Comparison of ENCODE assay signal across 9 cellular contexts in the genomic region with DNA sequence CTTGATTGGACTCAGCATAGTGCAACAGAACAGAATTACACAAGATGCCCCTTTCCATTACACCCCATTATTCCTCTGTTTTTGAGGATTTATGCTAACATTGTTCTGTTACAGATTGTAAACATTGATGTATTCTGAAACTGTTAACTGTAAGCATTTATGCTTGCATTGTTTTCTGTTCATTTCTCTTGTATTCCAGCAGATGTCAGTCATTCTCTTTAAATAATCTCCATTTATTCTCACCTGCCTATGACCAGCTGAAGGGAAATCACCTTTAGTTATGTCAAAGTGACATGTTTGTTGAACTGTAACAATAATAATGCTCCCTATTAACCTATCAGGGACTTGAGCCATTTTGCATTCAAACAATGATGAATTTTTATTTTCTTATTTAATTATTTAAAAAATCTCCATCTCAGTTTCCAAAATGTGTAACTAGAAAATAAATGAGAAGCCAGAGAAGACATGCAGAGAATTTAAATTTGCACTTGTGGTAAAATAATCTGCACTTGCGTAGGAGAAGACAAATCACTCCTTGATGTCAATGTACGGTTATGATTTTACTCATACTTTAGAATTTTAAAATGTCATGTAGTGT. TPM values are rescaled to one million over a fixed set of nuclear protein-coding genes. Genes with fewer than 3 reads are reported as not detected.
DNase-seq lines count a peak whose midpoint lies in the region; ATAC-seq and TF ChIP-seq lines count a peak whose summit lies in the region.
"Had no signal": no experiment of that assay in that cellular context is flagged by ENCODE, and none has a peak within 500 bp of the region (broad histone marks: within the 10 kb centered on the region; RNA-seq: fewer than 3 reads in every experiment).

No MANE protein-coding gene starts in this region.

- peak; percentile 65 for TF ChIP-seq CTCF in osteoblast (IDR thresholded peaks at IDR 0.05; ENCODE audit: extremely low read depth, low read depth, low read length)
- TF ChIP-seq CTCF in CD8-positive, alpha-beta T cell (IDR thresholded peaks at IDR 0.05), result no peak

- H3K9me3 Mint-ChIP-seq in CD8-positive, alpha-beta T cell, result no peaks in the 10 kb centered on the region
- H3K9me3 Mint-ChIP-seq: CD4-positive, CD25-positive, alpha-beta regulatory T cell had no signal

- H3K4me3 ChIP-seq in osteoblast (ENCODE audit: insufficient read depth, low read length), result no peak overlapping the region
- H3K4me3 ChIP-seq in CD8-positive, alpha-beta T cell (ENCODE audit: low read depth, low read length), result no peak overlapping the region

- no peaks in the 10 kb centered on the region for H3K27me3 ChIP-seq in osteoblast (ENCODE audit: insufficient read depth, low read length)
- H3K27me3 ChIP-seq in CD8-positive, alpha-beta T cell (ENCODE audit: insufficient read depth, low read length), result no peaks in the 10 kb centered on the region

- H3K27ac Mint-ChIP-seq in CD8-positive, alpha-beta T cell, result no peak overlapping the region
- H3K27ac Mint-ChIP-seq: CD4-positive, CD25-positive, alpha-beta regulatory T cell had no signal

- DNase-seq in NCI-H1694 treated with DMSO at 0.1 percent for 48 hours (lab: John Stamatoyannopoulos, UW) (peak; percentile 10), NCI-H1694 (lab: John Stamatoyannopoulos, UW) (no peak), HuH-7 (ENCODE audit: low spot score) (peak; percentile 6), astrocyte of the hippocampus (ENCODE audit: low read depth, low spot score) (peak; percentile 40), osteoblast (ENCODE audit: insufficient read length, low spot score, missing footprints) (peak; percentile 32), Right ventricle myocardium inferior (ENCODE audit: missing footprints) (no peak)
- no peak for DNase-seq in CD8-positive, alpha-beta T cell

- intact Hi-C loops in CD8-positive, alpha-beta T cell (cut with DNase I, micrococcal nuclease), result loop anchor here (2.0 to 10.0 kb wide), 4 partner anchors 667 to 964 kb away; no protein-coding TSS in a partner anchor
- intact Hi-C loops in Right ventricle myocardium inferior (cut with DNase I), result loop anchor here (1.0 to 5.0 kb wide), 2 partner anchors 414 to 669 kb away; a partner anchor contains a TSS

- no peaks in the 10 kb centered on the region for H3K9me3 ChIP-seq in osteoblast (ENCODE audit: low read depth, low read length)
- H3K9me3 ChIP-seq in CD8-positive, alpha-beta T cell (ENCODE audit: low read length), result no peaks in the 10 kb centered on the region

- peak; percentile 89 for ATAC-seq in GM21723 (IDR thresholded peaks at IDR 0.05; ENCODE audit: unreplicated experiment)
- no peak for ATAC-seq in CD8-positive, alpha-beta T cell
- ATAC-seq in Right ventricle myocardium inferior, result no peak

- POLR2A ChIA-PET in CD8-positive, alpha-beta T cell (lab: Charles Lee), result interaction anchor here (0.7 kb wide), 1 partner anchor 31 kb away, joined by 3 read pairs; no protein-coding TSS in a partner anchor

- peak overlapping the region; percentile 25 for H3K27ac ChIP-seq in osteoblast (ENCODE audit: low read depth, low read length)
- no peak overlapping the region for H3K27ac ChIP-seq in CD8-positive, alpha-beta T cell (ENCODE audit: low read depth, low read length)

- no peaks in the 10 kb centered on the region for H3K36me3 ChIP-seq in osteoblast (ENCODE audit: insufficient read depth, low read length)
- no peaks in the 10 kb centered on the region for H3K36me3 ChIP-seq in CD8-positive, alpha-beta T cell (ENCODE audit: insufficient read depth, low read length)

- H3K4me2 ChIP-seq in osteoblast (ENCODE audit: insufficient read depth, low read length), result no peak overlapping the region

- H3K4me3 Mint-ChIP-seq in CD8-positive, alpha-beta T cell, result no peak overlapping the region
- H3K4me3 Mint-ChIP-seq: CD4-positive, CD25-positive, alpha-beta regulatory T cell had no signal

- H3K79me2 ChIP-seq in osteoblast (ENCODE audit: insufficient read depth, low read length), result peaks cover 7% of the 10 kb centered on the region

- CTCF ChIA-PET in CD8-positive, alpha-beta T cell (lab: Charles Lee), result interaction anchor here (1.0 to 1.8 kb wide), 3 partner anchors 10 to 670 kb away, joined by 3 to 4 read pairs (median 4); no protein-coding TSS in a partner anchor

- H3K36me3 Mint-ChIP-seq in CD8-positive, alpha-beta T cell, result no peaks in the 10 kb centered on the region
- H3K36me3 Mint-ChIP-seq: CD4-positive, CD25-positive, alpha-beta regulatory T cell had no signal

- H4K20me1 ChIP-seq in osteoblast (ENCODE audit: insufficient read depth, low read length), result no peaks in the 10 kb centered on the region

- H3K27me3 Mint-ChIP-seq in CD8-positive, alpha-beta T cell (ENCODE audit: low read depth), result peaks cover 8% of the 10 kb centered on the region

- peaks cover 3% of the 10 kb centered on the region for H3K4me1 ChIP-seq in osteoblast (ENCODE audit: insufficient read depth, low read length)
- no peaks in the 10 kb centered on the region for H3K4me1 ChIP-seq in CD8-positive, alpha-beta T cell (ENCODE audit: insufficient read depth, low read length)

- H3K4me1 Mint-ChIP-seq in CD8-positive, alpha-beta T cell (ENCODE audit: low read depth), result no peaks in the 10 kb centered on the region
- H3K4me1 Mint-ChIP-seq: CD4-positive, CD25-positive, alpha-beta regulatory T cell had no signal

- no peak overlapping the region for H2AFZ ChIP-seq in osteoblast (ENCODE audit: low read length)

RNA-seq across cellular contexts. Expression of a gene that starts 58.0 kb away (rescaled TPM):
- total RNA-seq in osteoblast, result 113 and 115 TPM in 2 replicates
- total RNA-seq in CD8-positive, alpha-beta T cell, result 100 to 1,000 TPM; 162 to 170 TPM
- total RNA-seq in Right ventricle myocardium inferior, result 87.9 TPM

Comparison
In these comparisons a context has a peak if more than half of its experiments do, and no peak if none do; other contexts are left out.
1. DNase-seq: peak in NCI-H1694 treated with DMSO at 0.1 percent for 48 hours (single experiment), HuH-7 (single experiment), astrocyte of the hippocampus (single experiment) and osteoblast (single experiment); none in NCI-H1694 (single experiment), CD8-positive, alpha-beta T cell (0 of 7) and Right ventricle myocardium inferior (single experiment).